ENCODE assay signal across 10 cellular contexts in genomic region chrX:48684134-48684533, GRCh38. TPM values are rescaled to one million over a fixed set of nuclear protein-coding genes. Genes with fewer than 3 reads are reported as not detected.
A peak's percentile ranks its signal among the peaks of the same experiment; 100 is the strongest.
DNase-seq lines count a peak whose midpoint lies in the region; ATAC-seq and TF ChIP-seq lines count a peak whose summit lies in the region.
"Had no signal": no experiment of that assay in that cellular context is flagged by ENCODE, and none has a peak within 500 bp of the region (broad histone marks: within the 10 kb centered on the region; RNA-seq: fewer than 3 reads in every experiment).

No MANE protein-coding gene starts in this region.

- 0 out of 2 replicates have a peak, but pooled peaks cover 3% of the 10 kb centered on the region for H3K4me1 ChIP-seq in MM.1S (ENCODE audit: low read length)
- H3K4me1 ChIP-seq: SJCRH30 had no signal

- H2AFZ ChIP-seq in MM.1S (ENCODE audit: low read length), result peak overlapping the region; percentile 33; the same call in 1 of the 2 replicates

- H3K4me1 Mint-ChIP-seq in activated CD4-positive, alpha-beta T cell treated with anti-CD3 and anti-CD28 coated beads for 36 hours, result peaks cover 49% of the 10 kb centered on the region
- H3K4me1 Mint-ChIP-seq in dendritic cell treated with granulocyte-macrophage colony-stimulating factor and Interleukin-4, amounts not matched to agents 40 ng/mL and 50 ng/mL, for 4 days (ENCODE audit: low read depth), result peaks cover 80% of the 10 kb centered on the region
- H3K4me1 Mint-ChIP-seq in stimulated activated memory B cell treated with anti-CD40 and anti-IgM and Interleukin-4, amounts not matched to agents 10 μg/mL and 1 μg/mL and 100 μg/mL, for 72 hours, result peaks cover 53% of the 10 kb centered on the region

- H3K9me3 ChIP-seq in MM.1S (replicated peaks; ENCODE audit: insufficient read depth, low read length), result no peaks in the 10 kb centered on the region
- H3K9me3 ChIP-seq: SJCRH30 had no signal

- H3K27ac Mint-ChIP-seq in activated CD4-positive, alpha-beta T cell treated with anti-CD3 and anti-CD28 coated beads for 36 hours, result peak overlapping the region; percentile 96
- peak overlapping the region; percentile 99 for H3K27ac Mint-ChIP-seq in dendritic cell treated with granulocyte-macrophage colony-stimulating factor and Interleukin-4, amounts not matched to agents 40 ng/mL and 50 ng/mL, for 4 days
- H3K27ac Mint-ChIP-seq in stimulated activated memory B cell treated with anti-CD40 and anti-IgM and Interleukin-4, amounts not matched to agents 10 μg/mL and 1 μg/mL and 100 μg/mL, for 72 hours, result peak overlapping the region; percentile 97

- CTCF ChIA-PET in activated CD4-positive, alpha-beta T cell treated with anti-CD3 and anti-CD28 coated beads for 36 hours (lab: Charles Lee), result interaction anchor here (0.5 to 1.5 kb wide), 2 partner anchors 18 to 36 kb away, joined by 4 read pairs; no protein-coding TSS in a partner anchor

- no peak for ATAC-seq in activated CD4-positive, alpha-beta T cell treated with anti-CD3 and anti-CD28 coated beads for 36 hours
- no peak for ATAC-seq in stimulated activated memory B cell treated with anti-CD40 and anti-IgM and Interleukin-4, amounts not matched to agents 10 μg/mL and 1 μg/mL and 100 μg/mL, for 72 hours
- no peak for ATAC-seq in HG02759 (IDR thresholded peaks at IDR 0.05; ENCODE audit: unreplicated experiment)

- intact Hi-C loops in activated CD4-positive, alpha-beta T cell treated with anti-CD3 and anti-CD28 coated beads for 36 hours (cut with DNase I, micrococcal nuclease), result loop anchor here in 1 of 2 experiments (5.0 kb wide), 2 partner anchors 53 to 118 kb away; partner anchors contain the start of gene HDAC6
- intact Hi-C loops in dendritic cell treated with granulocyte-macrophage colony-stimulating factor and Interleukin-4, amounts not matched to agents 40 ng/mL and 50 ng/mL, for 4 days (cut with micrococcal nuclease), result loop anchor here (5.0 kb wide), 1 partner anchor 118 kb away; the partner anchor contains the start of gene HDAC6

- no peaks in the 10 kb centered on the region for H3K27me3 Mint-ChIP-seq in activated CD4-positive, alpha-beta T cell treated with anti-CD3 and anti-CD28 coated beads for 36 hours
- H3K27me3 Mint-ChIP-seq in dendritic cell treated with granulocyte-macrophage colony-stimulating factor and Interleukin-4, amounts not matched to agents 40 ng/mL and 50 ng/mL, for 4 days, result no peaks in the 10 kb centered on the region
- H3K27me3 Mint-ChIP-seq in stimulated activated memory B cell treated with anti-CD40 and anti-IgM and Interleukin-4, amounts not matched to agents 10 μg/mL and 1 μg/mL and 100 μg/mL, for 72 hours, result no peaks in the 10 kb centered on the region

- H4K20me1 ChIP-seq in MM.1S (ENCODE audit: insufficient read depth, low read length), result no peaks in the 10 kb centered on the region

- peak overlapping the region; percentile 70 for H3K9ac ChIP-seq in MM.1S (ENCODE audit: low read length)

- no peaks in the 10 kb centered on the region for H3K27me3 ChIP-seq in MM.1S (replicated peaks; ENCODE audit: insufficient read depth, low read length)
- H3K27me3 ChIP-seq: SJCRH30 had no signal

- H3K27ac ChIP-seq in MM.1S (ENCODE audit: low read length), result peak overlapping the region; percentile 31; the same call in 1 of the 2 replicates
- H3K27ac ChIP-seq: SJCRH30 had no signal

- H3K4me3 ChIP-seq in MM.1S (ENCODE audit: low read length), result peak overlapping the region; percentile 77
- H3K4me3 ChIP-seq: SJCRH30 had no signal

- no peaks in the 10 kb centered on the region for H3K9me2 ChIP-seq in MM.1S (replicated peaks; ENCODE audit: insufficient read depth, low read length)

- POLR2A ChIA-PET in activated CD4-positive, alpha-beta T cell treated with anti-CD3 and anti-CD28 coated beads for 36 hours (lab: Charles Lee), result interaction anchor here (1.1 kb wide), 1 partner anchor 53 kb away, joined by 4 read pairs; no protein-coding TSS in a partner anchor

- peaks cover 37% of the 10 kb centered on the region for H3K36me3 Mint-ChIP-seq in activated CD4-positive, alpha-beta T cell treated with anti-CD3 and anti-CD28 coated beads for 36 hours (ENCODE audit: low read depth)
- peaks cover 56% of the 10 kb centered on the region for H3K36me3 Mint-ChIP-seq in dendritic cell treated with granulocyte-macrophage colony-stimulating factor and Interleukin-4, amounts not matched to agents 40 ng/mL and 50 ng/mL, for 4 days (ENCODE audit: low read depth)
- H3K36me3 Mint-ChIP-seq in stimulated activated memory B cell treated with anti-CD40 and anti-IgM and Interleukin-4, amounts not matched to agents 10 μg/mL and 1 μg/mL and 100 μg/mL, for 72 hours, result peaks cover 37% of the 10 kb centered on the region

- H3K9me3 Mint-ChIP-seq in activated CD4-positive, alpha-beta T cell treated with anti-CD3 and anti-CD28 coated beads for 36 hours (ENCODE audit: low read depth), result no peaks in the 10 kb centered on the region
- no peaks in the 10 kb centered on the region for H3K9me3 Mint-ChIP-seq in dendritic cell treated with granulocyte-macrophage colony-stimulating factor and Interleukin-4, amounts not matched to agents 40 ng/mL and 50 ng/mL, for 4 days
- no peaks in the 10 kb centered on the region for H3K9me3 Mint-ChIP-seq in stimulated activated memory B cell treated with anti-CD40 and anti-IgM and Interleukin-4, amounts not matched to agents 10 μg/mL and 1 μg/mL and 100 μg/mL, for 72 hours

- H3K4me2 ChIP-seq in MM.1S (ENCODE audit: low read depth, low read length), result peak overlapping the region; percentile 85

- no peak for DNase-seq in activated CD4-positive, alpha-beta T cell treated with anti-CD3 and anti-CD28 coated beads for 36 hours
- DNase-seq in activated CD4-positive, alpha-beta T cell treated with anti-CD3 and anti-CD28 coated beads, Interleukin-2, amount 50 U/mL, for 48 hours, result no peak
- DNase-seq in MM.1S, result no peak
- no peak for DNase-seq in NCI-H2081 (lab: John Stamatoyannopoulos, UW)
- DNase-seq in NCI-H2171 treated with DMSO at 0.1 percent for 48 hours (lab: John Stamatoyannopoulos, UW), result no peak
- DNase-seq: NCI-H1417 treated with DMSO at 0.1 percent for 48 hours, SJCRH30 had no signal

- peaks cover 26% of the 10 kb centered on the region for H3K79me2 ChIP-seq in MM.1S (ENCODE audit: low read length)

- H3F3A ChIP-seq in MM.1S (ENCODE audit: insufficient read depth, low read length), result no peaks in the 10 kb centered on the region

- H3K4me3 Mint-ChIP-seq in activated CD4-positive, alpha-beta T cell treated with anti-CD3 and anti-CD28 coated beads for 36 hours, result peak overlapping the region; percentile 93
- H3K4me3 Mint-ChIP-seq in dendritic cell treated with granulocyte-macrophage colony-stimulating factor and Interleukin-4, amounts not matched to agents 40 ng/mL and 50 ng/mL, for 4 days, result peak overlapping the region; percentile 99
- peak overlapping the region; percentile 98 for H3K4me3 Mint-ChIP-seq in stimulated activated memory B cell treated with anti-CD40 and anti-IgM and Interleukin-4, amounts not matched to agents 10 μg/mL and 1 μg/mL and 100 μg/mL, for 72 hours

- no peaks in the 10 kb centered on the region for H3K36me3 ChIP-seq in MM.1S (replicated peaks; ENCODE audit: insufficient read depth, low read length)
- H3K36me3 ChIP-seq: SJCRH30 had no signal

- no peak for TF ChIP-seq CTCF in MM.1S (IDR thresholded peaks at IDR 0.05; ENCODE audit: low read length)

RNA-seq across cellular contexts. Expression of gene WAS, which starts 0.5 kb away (rescaled TPM):
- 100 to 1,000 TPM in 1 of 2 experiments, 10 to 100 TPM in 1; 85.9 to 102 TPM for total RNA-seq in activated CD4-positive, alpha-beta T cell treated with anti-CD3 and anti-CD28 coated beads for 36 hours
- total RNA-seq: SJCRH30 had no signal

RNA-seq across cellular contexts. Expression of gene SUV39H1, which starts 12.4 kb away (rescaled TPM):
- total RNA-seq in activated CD4-positive, alpha-beta T cell treated with anti-CD3 and anti-CD28 coated beads for 36 hours, result 10 to 100 TPM; 30.8 to 31.7 TPM
